In the genomic region with DNA sequence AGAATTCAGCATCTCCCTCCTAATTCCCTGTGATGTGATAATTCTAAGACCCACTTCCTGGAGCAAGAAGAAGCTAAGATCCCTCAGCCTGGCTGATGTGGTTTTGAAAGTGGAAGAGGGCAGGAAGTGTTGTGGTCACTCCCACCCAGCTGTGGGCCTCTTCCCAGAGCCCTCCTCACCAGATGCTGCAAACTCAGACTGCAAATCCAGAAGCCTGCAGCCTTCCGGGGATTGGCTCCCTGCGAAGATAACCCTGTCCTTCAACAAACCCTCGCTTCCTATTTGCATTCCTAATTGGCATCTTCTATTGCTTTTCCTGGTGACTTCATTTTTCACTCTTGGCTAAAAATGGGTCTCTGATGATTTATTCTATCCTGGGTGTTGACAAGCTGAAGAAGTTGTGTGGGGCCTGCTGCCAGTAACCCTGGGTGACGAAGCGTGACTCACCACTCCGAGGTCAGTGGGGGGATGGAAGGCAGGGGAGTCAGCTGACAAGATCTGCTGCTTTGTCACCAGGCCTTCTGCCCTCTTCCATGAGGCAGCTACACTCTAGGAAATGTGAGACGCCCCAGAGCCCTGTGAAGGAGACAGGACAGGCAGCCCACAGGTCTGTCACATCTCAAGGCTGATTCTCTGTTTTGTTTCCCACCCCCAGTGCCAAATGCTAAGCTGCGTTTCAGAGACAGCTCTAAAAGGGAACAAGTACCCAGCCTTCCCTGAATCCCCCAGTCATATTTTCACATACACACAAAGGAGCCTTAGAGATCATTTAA, we compare ENCODE assay signal across 1 cellular context.
TF ChIP-seq lines count a peak whose summit lies in the region.

No MANE protein-coding gene starts in this region.

TF ChIP-seq in HEK293, 187 proteins besides CTCF, POLR2A, EP300 and RAD21 (continued from another document):
- TF ChIP-seq, protein P1, sequence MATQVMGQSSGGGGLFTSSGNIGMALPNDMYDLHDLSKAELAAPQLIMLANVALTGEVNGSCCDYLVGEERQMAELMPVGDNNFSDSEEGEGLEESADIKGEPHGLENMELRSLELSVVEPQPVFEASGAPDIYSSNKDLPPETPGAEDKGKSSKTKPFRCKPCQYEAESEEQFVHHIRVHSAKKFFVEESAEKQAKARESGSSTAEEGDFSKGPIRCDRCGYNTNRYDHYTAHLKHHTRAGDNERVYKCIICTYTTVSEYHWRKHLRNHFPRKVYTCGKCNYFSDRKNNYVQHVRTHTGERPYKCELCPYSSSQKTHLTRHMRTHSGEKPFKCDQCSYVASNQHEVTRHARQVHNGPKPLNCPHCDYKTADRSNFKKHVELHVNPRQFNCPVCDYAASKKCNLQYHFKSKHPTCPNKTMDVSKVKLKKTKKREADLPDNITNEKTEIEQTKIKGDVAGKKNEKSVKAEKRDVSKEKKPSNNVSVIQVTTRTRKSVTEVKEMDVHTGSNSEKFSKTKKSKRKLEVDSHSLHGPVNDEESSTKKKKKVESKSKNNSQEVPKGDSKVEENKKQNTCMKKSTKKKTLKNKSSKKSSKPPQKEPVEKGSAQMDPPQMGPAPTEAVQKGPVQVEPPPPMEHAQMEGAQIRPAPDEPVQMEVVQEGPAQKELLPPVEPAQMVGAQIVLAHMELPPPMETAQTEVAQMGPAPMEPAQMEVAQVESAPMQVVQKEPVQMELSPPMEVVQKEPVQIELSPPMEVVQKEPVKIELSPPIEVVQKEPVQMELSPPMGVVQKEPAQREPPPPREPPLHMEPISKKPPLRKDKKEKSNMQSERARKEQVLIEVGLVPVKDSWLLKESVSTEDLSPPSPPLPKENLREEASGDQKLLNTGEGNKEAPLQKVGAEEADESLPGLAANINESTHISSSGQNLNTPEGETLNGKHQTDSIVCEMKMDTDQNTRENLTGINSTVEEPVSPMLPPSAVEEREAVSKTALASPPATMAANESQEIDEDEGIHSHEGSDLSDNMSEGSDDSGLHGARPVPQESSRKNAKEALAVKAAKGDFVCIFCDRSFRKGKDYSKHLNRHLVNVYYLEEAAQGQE (tag by site-specific recombination; IDR thresholded peaks at IDR 0.05): no peak
- TF ChIP-seq WT1 (tag by site-specific recombination; IDR thresholded peaks at IDR 0.05): peak; percentile 85; the same call in 1 of the 2 replicates
- no peak for TF ChIP-seq TCF7L2 (IDR thresholded peaks at IDR 0.05; ENCODE audit: borderline replicate concordance, low read depth, low read length)
- TF ChIP-seq ZNF449 (tag by site-specific recombination; IDR thresholded peaks at IDR 0.05): no peak; the same call in 1 of the 2 replicates
- TF ChIP-seq ZNF391 (tag by site-specific recombination; IDR thresholded peaks at IDR 0.05; ENCODE audit: borderline replicate concordance, low read depth): peak; percentile 88; the same call in 1 of the 2 replicates
- TF ChIP-seq ZNF24 (tag by site-specific recombination; IDR thresholded peaks at IDR 0.05): peak; percentile 99
- no peak for TF ChIP-seq ZNF529 (tag by site-specific recombination; IDR thresholded peaks at IDR 0.05; ENCODE audit: insufficient replicate concordance)
- no peak for TF ChIP-seq ZNF664 (tag by site-specific recombination; IDR thresholded peaks at IDR 0.05)
- TF ChIP-seq SP2 (tag by site-specific recombination; IDR thresholded peaks at IDR 0.05): peak; percentile 91
